ENCODE assay signal across 8 cellular contexts in the genomic region with DNA sequence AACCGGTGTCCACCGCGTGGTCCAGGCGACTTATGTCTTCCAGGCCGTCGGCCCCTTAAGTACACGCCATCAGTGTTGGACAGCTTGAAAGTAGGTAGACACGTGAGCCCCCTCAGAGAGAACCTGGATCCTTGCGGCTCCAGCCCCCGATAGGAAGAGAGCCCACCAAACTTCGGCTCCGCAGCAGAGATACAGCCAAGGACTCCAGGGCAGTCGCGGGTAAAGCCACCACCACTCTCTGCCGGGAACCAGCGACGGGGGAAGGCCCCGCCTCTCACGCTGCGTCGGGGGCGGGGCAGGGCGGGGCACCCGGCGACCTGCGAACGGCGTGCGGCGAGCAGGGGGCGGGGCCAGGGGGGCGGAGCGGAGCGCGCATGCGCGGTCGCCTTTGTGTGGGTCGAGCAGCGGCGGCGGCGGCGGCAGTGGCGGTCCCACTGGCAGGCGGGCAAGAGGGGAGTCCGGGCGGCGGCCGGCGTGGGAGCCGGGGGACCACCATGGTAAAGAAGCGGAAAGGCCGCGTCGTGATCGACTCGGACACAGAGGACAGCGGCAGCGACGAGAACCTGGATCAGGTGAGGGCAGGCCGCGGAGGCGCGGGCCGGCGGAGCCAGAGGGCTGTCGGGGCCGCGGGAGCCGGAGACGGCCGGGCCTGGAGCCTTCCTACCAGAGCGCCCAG. TPM values are rescaled to one million over a fixed set of nuclear protein-coding genes. Genes with fewer than 3 reads are reported as not detected.
DNase-seq lines count a peak whose midpoint lies in the region; ATAC-seq and TF ChIP-seq lines count a peak whose summit lies in the region.

A gene (plus strand): TSS at position 354 of the 676 bp plus-strand sequence. CDS start 21 bp downstream, at position 375.

- peaks cover 22% of the 10 kb centered on the region; the same call in 1 of the 2 replicates for H3K4me1 ChIP-seq in Panc1 (ENCODE audit: control insufficient read depth, insufficient read depth, low read length)
- peaks cover 2 to 5% of the 10 kb centered on the region in 2 donors for H3K4me1 ChIP-seq in esophagus (ENCODE audit: control insufficient read depth in 2 of 2, insufficient read depth in 2 of 2, low read length in 1 of 2)
- H3K4me1 ChIP-seq in muscle layer of colon (ENCODE audit: insufficient read depth, low read length) = peaks cover 20% of the 10 kb centered on the region

- TF ChIP-seq CTCF in Panc1 (IDR thresholded peaks at IDR 0.05) = no peak

- TF ChIP-seq EP300 in Ishikawa (IDR thresholded peaks at IDR 0.05; ENCODE audit: borderline replicate concordance) = no peak

- BruUV-seq in Panc1 (replicated peaks; lab: Mats Ljungman, UMichigan) = no TSS peak

- H3K9me3 ChIP-seq in Panc1 (ENCODE audit: control insufficient read depth, insufficient read depth, low read depth, low read length) = no peaks in the 10 kb centered on the region
- H3K9me3 ChIP-seq in esophagus (ENCODE audit: control insufficient read depth in 2 of 2, insufficient read depth in 1 of 2, low read depth in 1 of 2, low read length in 1 of 2) = no peaks in the 10 kb centered on the region
- no peaks in the 10 kb centered on the region for H3K9me3 ChIP-seq in muscle layer of colon (ENCODE audit: low read length)

- peaks cover 42% of the 10 kb centered on the region for H3K4me1 Mint-ChIP-seq in activated T-cell treated with anti-CD3 and anti-CD28 coated beads, Interleukin-2, amount 50 U/mL, for 4 hours (ENCODE audit: low read depth)

- in situ Hi-C loops in Panc1 (cut with HindIII; ENCODE audit: low pct_unique_long_range_greater_than_20kb, low sequenced_read_pairs) = no loop called here

- peak within 1 kb of the TSS; percentile 91 for H3K27ac ChIP-seq in Panc1 (ENCODE audit: low read length)
- H3K27ac ChIP-seq in esophagus (ENCODE audit: low read depth in 2 of 2, low read length in 1 of 2) = peak within 1 kb of the TSS; percentile 86 to 92
- H3K27ac ChIP-seq in muscle layer of colon (ENCODE audit: low read depth, low read length) = peak within 1 kb of the TSS; percentile 90

- ATAC-seq in GM21529 (IDR thresholded peaks at IDR 0.05; ENCODE audit: unreplicated experiment) (peak; percentile 86), Panc1 (peak; percentile 95)
- ATAC-seq in activated T-cell treated with anti-CD3 and anti-CD28 coated beads, Interleukin-2, amount 50 U/mL, for 4 hours = peak; percentile 95 to 97

- H3K4me3 ChIP-seq in Panc1 (ENCODE audit: low read depth in 2 of 2, low read length in 2 of 2) = peak within 1 kb of the TSS; percentile 67 to 68
- H3K4me3 ChIP-seq in esophagus (ENCODE audit: low read depth in 1 of 2, low read length in 2 of 2) = peak within 1 kb of the TSS; percentile 87 to 88
- H3K4me3 ChIP-seq in muscle layer of colon (ENCODE audit: low read depth in 1 of 2, low read length in 2 of 2) = peak within 1 kb of the TSS; percentile 84 to 86

- CTCF ChIA-PET in Panc1 (lab: Charles Lee) = no interaction called here

- DNase-seq in DMS 273 treated with DMSO at 0.1 percent for 48 hours (lab: John Stamatoyannopoulos, UW) (peak; percentile 30), Panc1 (ENCODE audit: low read depth, low spot score) (peak; percentile 66)
- peak; percentile 98 for DNase-seq in activated T-cell treated with anti-CD3 and anti-CD28 coated beads, Interleukin-2, amount 50 U/mL, for 4 hours
- DNase-seq in stimulated activated CD8-positive, alpha-beta memory T cell treated with anti-CD3 and anti-CD28 coated beads, Interleukin-7, amount 100 ng/mL, for 1 hour (ENCODE audit: low read depth in 2 of 2) = peak; percentile 97 to 99

- H3K9ac ChIP-seq in muscle layer of colon (ENCODE audit: low read length) = peak within 1 kb of the TSS; percentile 63

- peaks cover 3% of the 10 kb centered on the region for H3K36me3 Mint-ChIP-seq in activated T-cell treated with anti-CD3 and anti-CD28 coated beads, Interleukin-2, amount 50 U/mL, for 4 hours (ENCODE audit: insufficient read depth)

- intact Hi-C loops in Panc1 (cut with micrococcal nuclease; ENCODE audit: unreplicated experiment) = no loop called here

- no peaks in the 10 kb centered on the region; the same call in 1 of the 2 replicates for H3K36me3 ChIP-seq in Panc1 (ENCODE audit: control insufficient read depth, insufficient read depth, low read length)
- H3K36me3 ChIP-seq in esophagus (ENCODE audit: control insufficient read depth in 2 of 2, insufficient read depth in 2 of 2, low read length in 1 of 2) = no peaks in the 10 kb centered on the region
- no peaks in the 10 kb centered on the region for H3K36me3 ChIP-seq in muscle layer of colon (ENCODE audit: insufficient read depth, low read length)

- H3K27me3 ChIP-seq in Panc1 (ENCODE audit: control insufficient read depth, insufficient read depth, low read length) (no peaks in the 10 kb centered on the region), esophagus (ENCODE audit: control insufficient read depth in 1 of 2, insufficient read depth in 2 of 2, low read length in 2 of 2) (no peaks in the 10 kb centered on the region), muscle layer of colon (ENCODE audit: control insufficient read depth in 1 of 2, insufficient read depth in 2 of 2, low read length in 2 of 2) (no peaks in the 10 kb centered on the region)

- 0 to 1% methylated on average over 69 to 74 of the region's 74 CpGs for WGBS in esophagus, 2 donors

- TF ChIP-seq RAD21 in Ishikawa (IDR thresholded peaks at IDR 0.05; ENCODE audit: low read depth) = no peak

- POLR2A ChIA-PET in Panc1 (lab: Charles Lee) = no interaction called here

- no peaks in the 10 kb centered on the region for H3K9me3 Mint-ChIP-seq in activated T-cell treated with anti-CD3 and anti-CD28 coated beads, Interleukin-2, amount 50 U/mL, for 4 hours

- no peaks in the 10 kb centered on the region for H3K27me3 Mint-ChIP-seq in activated T-cell treated with anti-CD3 and anti-CD28 coated beads, Interleukin-2, amount 50 U/mL, for 4 hours (ENCODE audit: low read depth)

- H3K4me3 Mint-ChIP-seq in activated T-cell treated with anti-CD3 and anti-CD28 coated beads, Interleukin-2, amount 50 U/mL, for 4 hours = peak within 1 kb of the TSS; percentile 95

TF ChIP-seq in Ishikawa, 13 proteins besides CTCF, POLR2A, EP300 and RAD21:
- peak; percentile 94 for TF ChIP-seq TAF1 (IDR thresholded peaks at IDR 0.05; ENCODE audit: low read depth)
- TF ChIP-seq EGR1 (IDR thresholded peaks at IDR 0.05) = no peak
- TF ChIP-seq, protein P1, sequence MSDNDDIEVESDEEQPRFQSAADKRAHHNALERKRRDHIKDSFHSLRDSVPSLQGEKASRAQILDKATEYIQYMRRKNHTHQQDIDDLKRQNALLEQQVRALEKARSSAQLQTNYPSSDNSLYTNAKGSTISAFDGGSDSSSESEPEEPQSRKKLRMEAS (IDR thresholded peaks at IDR 0.05) = peak; percentile 87
- no peak for TF ChIP-seq TCF12 (IDR thresholded peaks at IDR 0.05; ENCODE audit: low read depth)
- TF ChIP-seq FOXM1 (IDR thresholded peaks at IDR 0.05; ENCODE audit: borderline replicate concordance, low read depth) = no peak
- TF ChIP-seq, protein P2, sequence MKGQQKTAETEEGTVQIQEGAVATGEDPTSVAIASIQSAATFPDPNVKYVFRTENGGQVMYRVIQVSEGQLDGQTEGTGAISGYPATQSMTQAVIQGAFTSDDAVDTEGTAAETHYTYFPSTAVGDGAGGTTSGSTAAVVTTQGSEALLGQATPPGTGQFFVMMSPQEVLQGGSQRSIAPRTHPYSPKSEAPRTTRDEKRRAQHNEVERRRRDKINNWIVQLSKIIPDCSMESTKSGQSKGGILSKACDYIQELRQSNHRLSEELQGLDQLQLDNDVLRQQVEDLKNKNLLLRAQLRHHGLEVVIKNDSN (IDR thresholded peaks at IDR 0.05) = no peak
- no peak for TF ChIP-seq TEAD4 (IDR thresholded peaks at IDR 0.05)

RNA-seq across cellular contexts. Expression of the gene that starts here (rescaled TPM):
- total RNA-seq in Panc1 (2021; ENCODE audit: unreplicated experiment) = 43.5 TPM
- 36.7 TPM for polyA plus RNA-seq in Panc1 (2012; ENCODE audit: insufficient read length)
- 10 to 100 TPM; 28.6 to 38.3 (median 32.6) TPM for total RNA-seq in activated T-cell treated with anti-CD3 and anti-CD28 coated beads, Interleukin-2, amount 50 U/mL, for 4 hours
- polyA plus RNA-seq in esophagus = 10 to 100 TPM; 12.2 to 16.2 TPM

Comparison
In these comparisons a context has a peak if more than half of its experiments do, and no peak if none do; other contexts are left out.
1. Peak in every context shown above with its lines: DNase-seq, ATAC-seq, H3K4me3 ChIP-seq and H3K27ac ChIP-seq.
2. DNase-seq: peak in every context shown above with its lines; median percentile 98 in activated T-cell treated with anti-CD3 and anti-CD28 coated beads, Interleukin-2, amount 50 U/mL, for 4 hours; 98 in stimulated activated CD8-positive, alpha-beta memory T cell treated with anti-CD3 and anti-CD28 coated beads, Interleukin-7, amount 100 ng/mL, for 1 hour; 66 in Panc1; 30 in DMS 273 treated with DMSO at 0.1 percent for 48 hours.